ENCODE assay signal across 8 cellular contexts in genomic region chr12:110742718-110743570, GRCh38. TPM values are rescaled to one million over a fixed set of nuclear protein-coding genes. Genes with fewer than 3 reads are reported as not detected.
DNase-seq lines count a peak whose midpoint lies in the region; ATAC-seq, FAIRE-seq and TF ChIP-seq lines count a peak whose summit lies in the region.

PPP1CC (minus strand) TSS chr12:110742891; CDS start chr12:110742707, 184 bp downstream.

- DNase-seq in GM12892 (ENCODE audit: insufficient read length): peak; percentile 76
- DNase-seq in NCI-H187 (lab: John Stamatoyannopoulos, UW): peak; percentile 89 to 97
- DNase-seq in T-helper 17 cell: peak; percentile 86 to 92 (median 90)
- DNase-seq in amygdala (lab: John Stamatoyannopoulos, UW): peak; percentile 37 to 95 (median 85)
- DNase-seq in left ventricle myocardium superior: peak; percentile 97
- peak; percentile 93 for DNase-seq in prostate gland (ENCODE audit: low spot score)
- DNase-seq in ureter (ENCODE audit: low spot score): peak; percentile 95

- peak within 1 kb of the TSS; percentile 96 for H3K27ac Mint-ChIP-seq in T-helper 17 cell

- H3K4me3 Mint-ChIP-seq in T-helper 17 cell: peak within 1 kb of the TSS; percentile 99

- H3K4me1 Mint-ChIP-seq in T-helper 17 cell: peaks cover 37% of the 10 kb centered on the region

- peaks cover 5% of the 10 kb centered on the region for H3K36me3 Mint-ChIP-seq in T-helper 17 cell (ENCODE audit: low read depth)

- under 1% methylated on average over 40 of the region's 63 CpGs for WGBS in prostate gland

- TF ChIP-seq POLR2A in GM12892 (IDR thresholded peaks at IDR 0.05; ENCODE audit: low read depth, low read length) (peak; percentile 89), prostate gland (IDR thresholded peaks at IDR 0.05) (peak; percentile 71)

- no peaks in the 10 kb centered on the region for H3K27me3 ChIP-seq in prostate gland (replicated peaks; ENCODE audit: insufficient read depth)

- intact Hi-C loops in left ventricle myocardium superior (cut with micrococcal nuclease) (no loop called here), prostate gland (cut with DNase I) (no loop called here)

- H3K9me3 ChIP-seq in T-helper 17 cell (ENCODE audit: control insufficient read depth, low read length, poor library complexity, severe bottlenecking) (no peaks in the 10 kb centered on the region), prostate gland (no peaks in the 10 kb centered on the region)

- peak within 1 kb of the TSS; percentile 98 to 99 for H3K4me3 ChIP-seq in prostate gland

- peak within 1 kb of the TSS; percentile 84 to 95 for H3K27ac ChIP-seq in prostate gland

- peak; percentile 93 for FAIRE-seq in GM12892 (lab: Jason Lieb, UNC)

- H3K27me3 Mint-ChIP-seq in T-helper 17 cell: no peaks in the 10 kb centered on the region

- H3K4me1 ChIP-seq in prostate gland (replicated peaks): peaks cover 8% of the 10 kb centered on the region

- no peaks in the 10 kb centered on the region for H3K36me3 ChIP-seq in prostate gland

- ATAC-seq in HG02885 (IDR thresholded peaks at IDR 0.05; ENCODE audit: poor library complexity, unreplicated experiment) (peak; percentile 77), T-helper 17 cell (peak; percentile 92), left ventricle myocardium superior (peak; percentile 94)

- peak in 1 of 4 experiments; percentile 13 for TF ChIP-seq CTCF in prostate gland (IDR thresholded peaks at IDR 0.05)

RNA-seq across cellular contexts. Expression of gene PPP1CC, which starts in this region (rescaled TPM):
- polyA plus RNA-seq in GM12892 (2012; ENCODE audit: missing spikeins): 193 TPM
- total RNA-seq in T-helper 17 cell (100 to 1,000 TPM; 140 to 149 TPM), left ventricle myocardium superior (193 TPM), prostate gland (100 to 1,000 TPM in 1 of 2 donors, 10 to 100 TPM in 1; 92.9 to 103 TPM), ureter (107 TPM)

Comparison
In these comparisons a context has a peak if more than half of its experiments do, and no peak if none do; other contexts are left out.
1. Peak in every context shown above with its lines: DNase-seq, ATAC-seq, H3K4me3 ChIP-seq and H3K27ac ChIP-seq.